ENCODE assay signal across 8 cellular contexts in the genomic region with DNA sequence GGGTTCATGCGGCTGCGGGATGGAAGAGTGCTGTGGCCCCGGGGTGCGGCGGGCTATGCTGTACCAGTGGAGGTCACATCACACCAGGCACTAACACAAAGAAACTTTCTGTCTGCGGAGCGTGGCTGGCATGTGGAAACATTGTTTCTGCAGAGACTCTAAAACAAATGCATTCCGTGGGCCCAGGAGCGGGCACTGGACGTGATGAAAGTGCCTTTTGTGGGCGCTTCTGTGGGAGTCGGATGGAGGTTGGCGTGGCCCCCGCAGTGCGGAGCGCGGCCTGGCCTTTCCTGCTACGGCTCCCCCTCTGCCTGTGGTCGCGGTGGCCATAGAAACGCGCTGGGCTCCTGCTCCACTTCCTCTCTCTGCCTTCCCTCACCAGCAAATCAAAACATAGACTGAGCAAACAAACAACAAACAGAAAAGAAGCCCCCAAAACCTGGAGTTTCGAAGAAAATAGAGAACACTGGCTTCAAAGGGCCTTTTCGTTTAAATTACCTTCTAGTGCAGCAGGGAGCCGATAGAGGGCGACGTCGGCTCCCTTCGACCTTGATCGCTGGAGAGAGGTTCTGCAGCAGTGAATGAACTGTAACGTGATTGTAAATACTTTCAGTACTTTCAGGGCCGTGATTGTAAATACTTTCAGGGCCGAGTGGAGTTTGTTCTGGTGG.
DNase-seq lines count a peak whose midpoint lies in the region; ATAC-seq and TF ChIP-seq lines count a peak whose summit lies in the region.

No MANE protein-coding gene starts in this region.

- H3K9me3 ChIP-seq in duodenal mucosa (ENCODE audit: control insufficient read depth in 1 of 2, low read length in 2 of 2) (no peaks in the 10 kb centered on the region), muscle layer of duodenum (ENCODE audit: control insufficient read depth in 1 of 2, low read length in 2 of 2) (no peaks in the 10 kb centered on the region)

- peak; percentile 86 for TF ChIP-seq CTCF in GM06990 (IDR thresholded peaks at IDR 0.05; ENCODE audit: insufficient read depth, low read length, poor library complexity, severe bottlenecking)
- TF ChIP-seq CTCF in KMS-11 (conservative IDR thresholded peaks at IDR 0.05; ENCODE audit: low read depth, low read length): peak; percentile 74

- peak; percentile 22 for DNase-seq in GM06990 (ENCODE audit: extremely low read depth, insufficient read length)
- DNase-seq in activated CD4-positive, alpha-beta T cell treated with anti-CD3 and anti-CD28 coated beads for 4 hours: peak; percentile 34 to 53
- peak; percentile 23 to 90 (median 65) for DNase-seq in substantia nigra (lab: John Stamatoyannopoulos, UW)
- DNase-seq in SW 1271 (lab: John Stamatoyannopoulos, UW): no peak

- H3K4me1 ChIP-seq in KMS-11 (ENCODE audit: low read depth, poor library complexity, severe bottlenecking) (peaks cover 4% of the 10 kb centered on the region), duodenal mucosa (ENCODE audit: control insufficient read depth in 1 of 2, insufficient read depth in 2 of 2, low read length in 2 of 2) (peaks cover 0 to 8% of the 10 kb centered on the region in 2 donors), muscle layer of duodenum (ENCODE audit: control insufficient read depth in 1 of 2, insufficient read depth in 2 of 2, low read length in 2 of 2) (no peaks in the 10 kb centered on the region)

- H3K36me3 ChIP-seq in GM06990 (ENCODE audit: control insufficient read depth, insufficient read depth, low read length) (no peaks in the 10 kb centered on the region), KMS-11 (ENCODE audit: insufficient read depth) (no peaks in the 10 kb centered on the region), duodenal mucosa (ENCODE audit: control insufficient read depth in 1 of 2, insufficient read depth in 2 of 2, low read length in 2 of 2) (no peaks in the 10 kb centered on the region), muscle layer of duodenum (ENCODE audit: control insufficient read depth in 1 of 2, insufficient read depth in 2 of 2, low read length in 2 of 2) (no peaks in the 10 kb centered on the region)

- H3K9ac ChIP-seq in KMS-11 (peak overlapping the region; percentile 45; the same call in 1 of the 2 replicates), duodenal mucosa (ENCODE audit: low read depth in 1 of 2, low read length in 2 of 2) (no peak overlapping the region)

- no peaks in the 10 kb centered on the region for H4K20me1 ChIP-seq in KMS-11 (ENCODE audit: insufficient read depth)

- peak overlapping the region; percentile 79 for H3K4me2 ChIP-seq in KMS-11

- H3K27me3 ChIP-seq in GM06990 (replicated peaks; ENCODE audit: control insufficient read depth, insufficient read depth, low read length): no peaks in the 10 kb centered on the region
- no peaks in the 10 kb centered on the region for H3K27me3 ChIP-seq in KMS-11 (ENCODE audit: insufficient read depth, low read depth)
- H3K27me3 ChIP-seq in duodenal mucosa (ENCODE audit: control insufficient read depth in 1 of 2, insufficient read depth in 2 of 2, low read length in 2 of 2): no peaks in the 10 kb centered on the region
- no peaks in the 10 kb centered on the region for H3K27me3 ChIP-seq in muscle layer of duodenum (ENCODE audit: low read depth, low read length)

- H3K4me3 ChIP-seq in GM06990 (replicated peaks; ENCODE audit: low read depth, low read length) (peak overlapping the region; percentile 53), KMS-11 (IDR thresholded peaks at IDR 0.05; ENCODE audit: insufficient read depth, low read depth, low read length) (peak overlapping the region; percentile 84), duodenal mucosa (ENCODE audit: low read depth in 1 of 2, low read length in 2 of 2) (peak overlapping the region; percentile 26 to 66), muscle layer of duodenum (ENCODE audit: low read depth in 1 of 2, low read length in 2 of 2) (peak overlapping the region; percentile 13 to 29)

- peak; percentile 80 for ATAC-seq in GM21717 (IDR thresholded peaks at IDR 0.05; ENCODE audit: unreplicated experiment)

- H2AFZ ChIP-seq in KMS-11 (ENCODE audit: low read depth): peak overlapping the region; percentile 98

- no peaks in the 10 kb centered on the region for H3K79me2 ChIP-seq in KMS-11 (ENCODE audit: insufficient read depth, low read depth)

- H3K27ac ChIP-seq in KMS-11 (peak overlapping the region; percentile 41; the same call in 1 of the 2 replicates), duodenal mucosa (ENCODE audit: low read depth, low read length) (no peak overlapping the region), muscle layer of duodenum (ENCODE audit: low read length) (no peak overlapping the region), substantia nigra (ENCODE audit: low read depth, low read length, poor library complexity, severe bottlenecking) (peak overlapping the region; percentile 97)

Comparison
In these comparisons a context has a peak if more than half of its experiments do, and no peak if none do; other contexts are left out.
1. DNase-seq: peak in GM06990 (single experiment), activated CD4-positive, alpha-beta T cell treated with anti-CD3 and anti-CD28 coated beads for 4 hours (2 of 2) and substantia nigra (49 of 49); none in SW 1271 (0 of 2).
2. H3K4me3 ChIP-seq: peak in every context shown above with its lines; median percentile 84 in KMS-11; 53 in GM06990; 46 in duodenal mucosa; 21 in muscle layer of duodenum.
3. H3K27ac ChIP-seq: peak in KMS-11 (single experiment) and substantia nigra (single experiment); none in duodenal mucosa (single experiment) and muscle layer of duodenum (single experiment).